Comparison of ENCODE assay signal across 7 cellular contexts in genomic region chr1:1115136-1115829, GRCh38. TPM values are rescaled to one million over a fixed set of nuclear protein-coding genes. Genes with fewer than 3 reads are reported as not detected.
DNase-seq lines count a peak whose midpoint lies in the region; ATAC-seq and TF ChIP-seq lines count a peak whose summit lies in the region.

No MANE protein-coding gene starts in this region.

- peaks cover 0 to 35% (median 12%) of the 10 kb centered on the region in 7 donors for H3K27me3 ChIP-seq in spleen (replicated peaks in 1 of 7)

- no peak for ATAC-seq in activated CD8-positive, alpha-beta T cell treated with anti-CD3 and anti-CD28 coated beads, Interleukin-2, amount 10 ng/mL, durations not matched to agents 7 days and 5 days
- ATAC-seq in HG03039 (IDR thresholded peaks at IDR 0.05; ENCODE audit: unreplicated experiment), result no peak
- no peak for ATAC-seq in HG03571 (IDR thresholded peaks at IDR 0.05; ENCODE audit: unreplicated experiment)

- H3K4me1 Mint-ChIP-seq in activated CD8-positive, alpha-beta T cell treated with anti-CD3 and anti-CD28 coated beads, Interleukin-2, amount 10 ng/mL, durations not matched to agents 7 days and 5 days (ENCODE audit: low read depth), result peaks cover 19% of the 10 kb centered on the region

- H3K9me3 ChIP-seq in spleen, result peaks cover 0 to 18% (median 11%) of the 10 kb centered on the region in 8 donors

- DNase-seq in HFF-Myc (ENCODE audit: extremely low read depth, low read depth), result no peak
- DNase-seq in activated CD8-positive, alpha-beta T cell treated with anti-CD3 and anti-CD28 coated beads, Interleukin-2, amount 10 ng/mL, durations not matched to agents 7 days and 5 days, result no peak
- no peak for DNase-seq in spleen
- DNase-seq in putamen (ENCODE audit: low spot score), result no peak

- TF ChIP-seq POLR2A in spleen (IDR thresholded peaks at IDR 0.05), result no peak

- H3K36me3 ChIP-seq in spleen, result peaks cover 0 to 20% (median 6%) of the 10 kb centered on the region in 6 donors

- peaks cover 0 to 30% (median 16%) of the 10 kb centered on the region in 6 donors for H3K4me1 ChIP-seq in spleen

- peaks cover 21% of the 10 kb centered on the region for H3K9me3 Mint-ChIP-seq in activated CD8-positive, alpha-beta T cell treated with anti-CD3 and anti-CD28 coated beads, Interleukin-2, amount 10 ng/mL, durations not matched to agents 7 days and 5 days (ENCODE audit: insufficient read depth)

- peaks cover 6% of the 10 kb centered on the region for H3K27me3 Mint-ChIP-seq in activated CD8-positive, alpha-beta T cell treated with anti-CD3 and anti-CD28 coated beads, Interleukin-2, amount 10 ng/mL, durations not matched to agents 7 days and 5 days (ENCODE audit: low read depth)

- no peak for TF ChIP-seq CTCF in HFF-Myc (IDR thresholded peaks at IDR 0.05; ENCODE audit: low read depth, low read length, missing control alignments)
- TF ChIP-seq CTCF in spleen (IDR thresholded peaks at IDR 0.05 in 8 of 11, conservative IDR thresholded peaks at IDR 0.05 in 3 of 11), result no peak

- peak overlapping the region; percentile 48 to 90 (median 86) for H3K27ac ChIP-seq in spleen

- peak overlapping the region; percentile 77 for H3K27ac Mint-ChIP-seq in activated CD8-positive, alpha-beta T cell treated with anti-CD3 and anti-CD28 coated beads, Interleukin-2, amount 10 ng/mL, durations not matched to agents 7 days and 5 days

- POLR2A ChIA-PET in activated CD8-positive, alpha-beta T cell treated with anti-CD3 and anti-CD28 coated beads, Interleukin-2, amount 10 ng/mL, durations not matched to agents 7 days and 5 days (lab: Charles Lee), result no interaction called here

- CTCF ChIA-PET in activated CD8-positive, alpha-beta T cell treated with anti-CD3 and anti-CD28 coated beads, Interleukin-2, amount 10 ng/mL, durations not matched to agents 7 days and 5 days (lab: Charles Lee), result interaction anchor here (0.8 kb wide), 1 partner anchor 131 kb away, joined by 3 read pairs; no protein-coding TSS in a partner anchor

- H3K4me3 ChIP-seq in HFF-Myc (replicated peaks; ENCODE audit: low read depth, low read length) (peak overlapping the region; percentile 63), iPS-11a (ENCODE audit: low read depth, low read length) (peak overlapping the region; percentile 66), spleen (peak overlapping the region; percentile 64 to 96 (median 92))

- peak overlapping the region; percentile 81 for H3K4me3 Mint-ChIP-seq in activated CD8-positive, alpha-beta T cell treated with anti-CD3 and anti-CD28 coated beads, Interleukin-2, amount 10 ng/mL, durations not matched to agents 7 days and 5 days

- intact Hi-C loops in spleen (cut with DNase I; ENCODE audit: low total_unique reads), result no loop called here

- 4 to 9% (median 6%) methylated on average over 32 to 42 of the region's 45 CpGs for WGBS in spleen, 5 donors

- H3K36me3 Mint-ChIP-seq in activated CD8-positive, alpha-beta T cell treated with anti-CD3 and anti-CD28 coated beads, Interleukin-2, amount 10 ng/mL, durations not matched to agents 7 days and 5 days (ENCODE audit: low read depth), result peaks cover 37% of the 10 kb centered on the region

RNA-seq across cellular contexts. Expression of gene C1orf159, which starts 0.6 kb away (rescaled TPM):
- total RNA-seq in activated CD8-positive, alpha-beta T cell treated with anti-CD3 and anti-CD28 coated beads, Interleukin-2, amount 10 ng/mL, durations not matched to agents 7 days and 5 days, result 10 to 100 TPM; 24.5 to 26.8 TPM
- 10 to 100 TPM; 12.1 to 22.5 (median 18.7) TPM for total RNA-seq in spleen
- polyA plus RNA-seq in spleen, result 10 to 100 TPM in 2 of 3 donors, 1 to 10 TPM in 1; 8.5 to 25.7 (median 24.1) TPM

RNA-seq across cellular contexts. Expression of gene RNF223, which starts 41.2 kb away (rescaled TPM):
- not detected for total RNA-seq in activated CD8-positive, alpha-beta T cell treated with anti-CD3 and anti-CD28 coated beads, Interleukin-2, amount 10 ng/mL, durations not matched to agents 7 days and 5 days
- total RNA-seq in spleen, result not detected
- not detected for polyA plus RNA-seq in spleen

RNA-seq across cellular contexts. Expression of gene TTLL10, which starts 58.4 kb away (rescaled TPM):
- under 1 TPM; 0.63 to 0.90 TPM for total RNA-seq in activated CD8-positive, alpha-beta T cell treated with anti-CD3 and anti-CD28 coated beads, Interleukin-2, amount 10 ng/mL, durations not matched to agents 7 days and 5 days
- total RNA-seq in spleen, result under 1 TPM in 2 of 7 donors, not detected in 5; 0.17 to 0.34 TPM
- under 1 TPM in 2 of 3 donors, not detected in 1; 0.02 to 0.03 TPM for polyA plus RNA-seq in spleen
